Comparison of ENCODE assay signal across 28 cellular contexts in the genomic region with DNA sequence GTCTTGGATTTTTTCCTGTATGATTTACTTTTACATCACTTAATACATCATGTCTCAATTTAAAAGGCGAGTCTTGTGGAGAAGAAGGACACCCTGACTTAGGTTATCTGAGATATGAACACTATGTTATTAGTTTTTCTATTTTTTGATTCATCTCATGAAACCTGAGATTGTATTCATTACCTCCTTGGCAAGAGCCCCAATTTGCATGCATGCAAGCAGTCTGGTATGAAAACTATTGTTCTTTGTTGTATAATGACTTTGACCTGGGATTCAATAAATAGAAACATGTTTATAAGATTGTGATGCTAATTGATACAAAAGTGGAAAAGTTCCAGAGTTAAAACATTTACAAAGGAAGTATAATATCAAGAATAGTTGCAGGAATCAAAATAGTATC.
"Had no signal": no experiment of that assay in that cellular context is flagged by ENCODE, and none has a peak within 500 bp of the region (broad histone marks: within the 10 kb centered on the region; RNA-seq: fewer than 3 reads in every experiment).

No MANE protein-coding gene starts in this region.

- H3K4me3 ChIP-seq: adrenal gland, body of pancreas, breast epithelium had no signal

- DNase-seq: activated B cell treated with CpG ODN at 0.5 μM for 24 hours; activated CD4-positive, alpha-beta memory T cell treated with anti-CD3 and anti-CD28 coated beads for 36 hours; activated CD4-positive, alpha-beta T cell treated with anti-CD3 and anti-CD28 coated beads for 4 hours; activated CD4-positive, alpha-beta T cell treated with anti-CD3 and anti-CD28 coated beads, Interleukin-2, amount 10 ng/mL, durations not matched to agents 24 days and 14 days; activated CD4-positive, alpha-beta T cell treated with anti-CD3 and anti-CD28 coated beads, Interleukin-2, amount 50 U/mL, for 1 hour; activated CD4-positive, alpha-beta T cell treated with anti-CD3 and anti-CD28 coated beads, Interleukin-2, amount 50 U/mL, for 4 hours; activated CD4-positive, CD25-positive, alpha-beta regulatory T cell treated with anti-CD3 and anti-CD28 coated beads, Interleukin-2, amount 50 U/mL, for 72 hours; activated CD8-positive, alpha-beta memory T cell treated with anti-CD3 and anti-CD28 coated beads, Interleukin-2, amount 50 U/mL, for 4 hours; activated CD8-positive, alpha-beta T cell treated with anti-CD3 and anti-CD28 coated beads for 36 hours; activated effector memory CD4-positive, alpha-beta T cell treated with anti-CD3 and anti-CD28 coated beads, Interleukin-2, amount 50 U/mL, for 16 hours; activated gamma-delta T cell treated with Interleukin-2 at 50 U/mL for 16 hours; activated naive CD4-positive, alpha-beta T cell; activated naive CD4-positive, alpha-beta T cell treated with anti-CD3 and anti-CD28 coated beads for 36 hours; activated naive CD4-positive, alpha-beta T cell treated with anti-CD3 and anti-CD28 coated beads, Interleukin-2, amount 50 U/mL, for 16 hours; activated naive CD8-positive, alpha-beta T cell treated with anti-CD3 and anti-CD28 coated beads for 36 hours; activated T-cell treated with anti-CD3 and anti-CD28 coated beads for 4 hours; activated T-cell treated with anti-CD3 and anti-CD28 coated beads, Interleukin-2, amount 50 U/mL, for 1 hour; activated T-cell treated with anti-CD3 and anti-CD28 coated beads, Interleukin-2, amount 50 U/mL, for 4 hours; activated T-cell treated with anti-CD3 and anti-CD28 coated beads, Interleukin-2, amount 50 U/mL, for 72 hours; adrenal gland; amniotic stem cell; aorta; body of pancreas; brain microvascular endothelial cell; central memory CD4-positive, alpha-beta T cell; T-helper 2 cell; T-helper 9 cell had no signal
